Comparison of ENCODE assay signal across 15 cellular contexts in the genomic region with DNA sequence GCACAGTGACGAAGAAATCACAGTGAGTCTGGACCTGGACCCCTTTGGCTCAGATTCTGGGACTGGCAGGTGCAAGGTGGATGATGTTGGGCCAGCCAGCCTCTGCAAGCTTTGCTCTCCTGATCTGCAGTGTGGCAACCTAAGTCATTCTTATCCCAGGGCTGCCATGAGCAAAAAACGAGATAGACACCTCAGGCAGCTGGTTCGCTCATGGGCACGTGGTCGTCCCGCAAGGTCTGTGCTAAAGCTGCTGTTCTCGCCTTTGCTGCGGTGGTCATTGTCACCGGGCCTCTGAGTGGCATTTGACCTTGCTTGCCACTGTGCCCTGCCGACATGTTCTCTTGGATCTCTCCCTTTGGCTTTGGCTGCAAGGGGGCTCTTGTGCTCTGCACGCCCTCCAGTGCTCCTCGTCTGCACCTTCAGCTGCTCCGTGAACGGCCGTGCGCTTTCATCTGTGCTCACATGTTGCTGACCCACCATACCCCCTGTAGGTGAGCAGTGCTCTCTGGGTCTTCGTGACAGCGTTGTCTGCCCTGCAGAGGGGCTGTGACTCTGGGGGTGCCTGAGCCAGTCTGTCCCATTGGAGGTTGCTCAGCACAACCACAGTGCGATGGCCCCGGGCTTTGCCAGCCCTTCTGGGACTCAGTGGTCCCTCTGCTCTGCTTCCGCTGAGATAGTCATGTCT.
DNase-seq lines count a peak whose midpoint lies in the region; ATAC-seq and TF ChIP-seq lines count a peak whose summit lies in the region.
"Had no signal": no experiment of that assay in that cellular context is flagged by ENCODE, and none has a peak within 500 bp of the region (broad histone marks: within the 10 kb centered on the region; RNA-seq: fewer than 3 reads in every experiment).

No MANE protein-coding gene starts in this region.

- intact Hi-C loops in cardiac septum (cut with DNase I) (no loop called here), Right ventricle myocardium inferior (cut with DNase I) (no loop called here), esophagus muscularis mucosa (cut with DNase I) (no loop called here), vagina (cut with DNase I) (no loop called here)

- H3K9me3 Mint-ChIP-seq in osteocyte (ENCODE audit: unreplicated experiment): peaks cover 52% of the 10 kb centered on the region
- H3K9me3 Mint-ChIP-seq: CD8-positive, alpha-beta T cell had no signal

- H3K27me3 ChIP-seq in esophagus muscularis mucosa: peaks cover 0 to 37% (median 0%) of the 10 kb centered on the region in 4 donors
- no peaks in the 10 kb centered on the region for H3K27me3 ChIP-seq in vagina
- H3K27me3 ChIP-seq: BLaER1 treated with 17β-estradiol and CSF1 and Interleukin-3, amounts not matched to agents 10 nM and 100 nM had no signal

- no peak overlapping the region for H3K4me3 ChIP-seq in esophagus muscularis mucosa
- H3K4me3 ChIP-seq in vagina: no peak overlapping the region
- H3K4me3 ChIP-seq: BLaER1 treated with 17β-estradiol and CSF1 and Interleukin-3, amounts not matched to agents 10 nM and 100 nM had no signal

- TF ChIP-seq EP300 in esophagus muscularis mucosa (IDR thresholded peaks at IDR 0.05): no peak

- DNase-seq in cardiac septum (ENCODE audit: low spot score) (peak; percentile 72), Right ventricle myocardium inferior (ENCODE audit: missing footprints) (no peak), esophagus muscularis mucosa (ENCODE audit: extremely low spot score) (peak; percentile 87), osteocyte (ENCODE audit: extremely low spot score, unreplicated experiment) (peak; percentile 69), vagina (ENCODE audit: extremely low spot score in 2 of 2) (peak; percentile 84 to 91), NOMO-1 treated with dmso at 0.1 percent for 144 hours (lab: John Stamatoyannopoulos, UW; ENCODE audit: unreplicated experiment) (no peak)
- no peak for DNase-seq in stimulated activated CD4-positive, alpha-beta T cell treated with anti-CD3 and anti-CD28 coated beads, Interleukin-4, amount 100 ng/mL, for 1 hour
- DNase-seq: Calu3, DMS79 treated with DMSO at 0.1 percent for 48 hours, GF-D8, GOT3, H7 had no signal

- ATAC-seq in Right ventricle myocardium inferior: no peak
- ATAC-seq: CD8-positive, alpha-beta T cell had no signal

- H3K9me3 ChIP-seq in esophagus muscularis mucosa: no peaks in the 10 kb centered on the region
- H3K9me3 ChIP-seq in vagina: no peaks in the 10 kb centered on the region
- H3K9me3 ChIP-seq: BLaER1 treated with 17β-estradiol and CSF1 and Interleukin-3, amounts not matched to agents 10 nM and 100 nM had no signal

- TF ChIP-seq CTCF in esophagus muscularis mucosa (IDR thresholded peaks at IDR 0.05) (no peak), osteocyte (IDR thresholded peaks at IDR 0.05) (no peak), vagina (IDR thresholded peaks at IDR 0.05) (no peak)

- no peaks in the 10 kb centered on the region for H3K36me3 Mint-ChIP-seq in osteocyte (ENCODE audit: unreplicated experiment)
- H3K36me3 Mint-ChIP-seq: CD8-positive, alpha-beta T cell had no signal

- no peak overlapping the region for H3K4me3 Mint-ChIP-seq in osteocyte (ENCODE audit: unreplicated experiment)
- H3K4me3 Mint-ChIP-seq: B cell; CD8-positive, alpha-beta T cell had no signal

- H3K4me1 ChIP-seq in esophagus muscularis mucosa (no peaks in the 10 kb centered on the region), vagina (no peaks in the 10 kb centered on the region)

- H3K36me3 ChIP-seq in esophagus muscularis mucosa: no peaks in the 10 kb centered on the region
- H3K36me3 ChIP-seq in vagina: no peaks in the 10 kb centered on the region
- H3K36me3 ChIP-seq: BLaER1 treated with 17β-estradiol and CSF1 and Interleukin-3, amounts not matched to agents 10 nM and 100 nM had no signal

- no peaks in the 10 kb centered on the region for H3K27me3 Mint-ChIP-seq in osteocyte (ENCODE audit: unreplicated experiment)

- no peaks in the 10 kb centered on the region for H3K4me1 Mint-ChIP-seq in osteocyte (ENCODE audit: unreplicated experiment)
- H3K4me1 Mint-ChIP-seq: B cell had no signal

- no peak for TF ChIP-seq POLR2A in esophagus muscularis mucosa (IDR thresholded peaks at IDR 0.05; ENCODE audit: low read depth)
- TF ChIP-seq POLR2A in vagina (IDR thresholded peaks at IDR 0.05): no peak

- H3K27ac ChIP-seq in esophagus muscularis mucosa (replicated peaks in 1 of 4): no peak overlapping the region
- no peak overlapping the region for H3K27ac ChIP-seq in vagina
- H3K27ac ChIP-seq: BLaER1 treated with 17β-estradiol and CSF1 and Interleukin-3, amounts not matched to agents 10 nM and 100 nM had no signal

- 88% methylated on average over 15 of the region's 21 CpGs for WGBS in esophagus muscularis mucosa

- no peak overlapping the region for H3K27ac Mint-ChIP-seq in osteocyte (ENCODE audit: unreplicated experiment)
- H3K27ac Mint-ChIP-seq: B cell; CD8-positive, alpha-beta T cell had no signal

Comparison
In these comparisons a context has a peak if more than half of its experiments do, and no peak if none do; other contexts are left out.
1. DNase-seq: peak in cardiac septum (single experiment), esophagus muscularis mucosa (single experiment), osteocyte (single experiment) and vagina (2 of 2); none in Right ventricle myocardium inferior (single experiment), NOMO-1 treated with dmso at 0.1 percent for 144 hours (single experiment) and stimulated activated CD4-positive, alpha-beta T cell treated with anti-CD3 and anti-CD28 coated beads, Interleukin-4, amount 100 ng/mL, for 1 hour (single experiment).